In genomic region chr5:95654196-95654595, GRCh38 we compare ENCODE assay signal across 28 cellular contexts. TPM values are rescaled to one million over a fixed set of nuclear protein-coding genes. Genes with fewer than 3 reads are reported as not detected.
DNase-seq lines count a peak whose midpoint lies in the region; ATAC-seq, FAIRE-seq and TF ChIP-seq lines count a peak whose summit lies in the region.
"Had no signal": no experiment of that assay in that cellular context is flagged by ENCODE, and none has a peak within 500 bp of the region (broad histone marks: within the 10 kb centered on the region; RNA-seq: fewer than 3 reads in every experiment).

No MANE protein-coding gene starts in this region.

- DNase-seq in A549 (ENCODE audit: low read depth in 1 of 2, low spot score in 1 of 2), result no peak
- no peak for DNase-seq in K562 (ENCODE audit: extremely low read depth in 1 of 4, low spot score in 3 of 4)
- no peak for DNase-seq in kidney
- DNase-seq in immature natural killer cell, result no peak
- DNase-seq in activated naive CD4-positive, alpha-beta T cell (lab: John Stamatoyannopoulos, UW), result no peak
- no peak for DNase-seq in right atrium auricular region (ENCODE audit: low spot score)
- DNase-seq: 8988T; ACHN; BE2C; C1 segment of cervical spinal cord; CD4-positive, alpha-beta memory T cell; CD4-positive, CD25-positive, alpha-beta regulatory T cell; CD8-positive, alpha-beta memory T cell; COR-L47; DMS 273 treated with DMSO at 0.1 percent for 48 hours; DMS153; DMS79; DND-41; EL; GDM1 had no signal

- in situ Hi-C loops in K562 (cut with MboI), result no loop called here

- no peaks in the 10 kb centered on the region for H3K27me3 ChIP-seq in K562 (ENCODE audit: control insufficient read depth in 2 of 2, insufficient read depth in 2 of 2, low read length in 2 of 2)
- H3K27me3 ChIP-seq in right atrium auricular region, result no peaks in the 10 kb centered on the region
- H3K27me3 ChIP-seq: BE2C, BLaER1 had no signal

- H3K4me1 ChIP-seq in A549 (no peaks in the 10 kb centered on the region), K562 (replicated peaks in 1 of 2; ENCODE audit: control insufficient read depth in 2 of 2, insufficient read depth in 2 of 2, low read length in 2 of 2) (peaks cover 4 to 14% of the 10 kb centered on the region in 2 experiments; a peak in 3 of 5 replicates), kidney (ENCODE audit: control insufficient read depth in 1 of 2, insufficient read depth in 1 of 2, low read depth in 1 of 2, low read length in 2 of 2) (no peaks in the 10 kb centered on the region), right atrium auricular region (peaks cover 0 to 10% of the 10 kb centered on the region in 2 donors)

- POLR2A ChIA-PET in A549 (lab: Yijun Ruan, JAX), result no interaction called here
- POLR2A ChIA-PET in K562 (lab: Yijun Ruan, JAX), result interaction anchor here (0.6 to 1.5 kb wide), 4 partner anchors 7 to 119 kb away, joined by 3 to 6 read pairs (median 4); partner anchors contain the start of gene RFESD

- TF ChIP-seq CTCF in A549 (IDR thresholded peaks at IDR 0.05), result no peak
- no peak for TF ChIP-seq CTCF in K562 (IDR thresholded peaks at IDR 0.05 in 2 of 3, conservative IDR thresholded peaks at IDR 0.05 in 1 of 3; ENCODE audit: insufficient read depth in 2 of 3, low read depth in 1 of 3, low read length in 3 of 3)
- TF ChIP-seq CTCF in kidney (IDR thresholded peaks at IDR 0.05; ENCODE audit: borderline replicate concordance, extremely low read depth, insufficient read depth), result no peak
- no peak for TF ChIP-seq CTCF in right atrium auricular region (IDR thresholded peaks at IDR 0.05)

- H3K79me2 ChIP-seq in K562 (ENCODE audit: control insufficient read depth, insufficient read depth, low read length), result peaks cover 51% of the 10 kb centered on the region

- H3K27ac Mint-ChIP-seq in immature natural killer cell, result no peak overlapping the region
- H3K27ac Mint-ChIP-seq: CD14-positive monocyte; CD4-positive, alpha-beta memory T cell; CD4-positive, CD25-positive, alpha-beta regulatory T cell; CD8-positive, alpha-beta memory T cell had no signal

- H2AFZ ChIP-seq in K562 (ENCODE audit: low read depth, low read length), result no peak overlapping the region

- TF ChIP-seq EP300 in A549 (IDR thresholded peaks at IDR 0.05) (no peak), K562 (IDR thresholded peaks at IDR 0.05; ENCODE audit: low read length) (no peak)

- H3K4me1 Mint-ChIP-seq in immature natural killer cell, result no peaks in the 10 kb centered on the region
- H3K4me1 Mint-ChIP-seq: CD14-positive monocyte; CD8-positive, alpha-beta memory T cell had no signal

- no peaks in the 10 kb centered on the region for H4K20me1 ChIP-seq in K562 (replicated peaks; ENCODE audit: control insufficient read depth, insufficient read depth, low read length)
- H4K20me1 ChIP-seq: BLaER1 had no signal

- H3K9ac ChIP-seq in K562 (ENCODE audit: insufficient read depth in 1 of 2, low read depth in 2 of 2, low read length in 2 of 2), result no peak overlapping the region
- no peak overlapping the region for H3K9ac ChIP-seq in kidney (ENCODE audit: low read length in 2 of 2)
- H3K9ac ChIP-seq: BLaER1 had no signal

- no peak overlapping the region for H3K27ac ChIP-seq in A549
- no peak overlapping the region for H3K27ac ChIP-seq in K562 (ENCODE audit: extremely low read depth, low read depth, low read length)
- no peak overlapping the region for H3K27ac ChIP-seq in kidney (ENCODE audit: low read depth in 2 of 2, low read length in 2 of 2)
- no peak overlapping the region for H3K27ac ChIP-seq in right atrium auricular region

- TF ChIP-seq RAD21 in A549 (conservative IDR thresholded peaks at IDR 0.05 in 1 of 2, IDR thresholded peaks at IDR 0.05 in 1 of 2), result no peak
- no peak for TF ChIP-seq RAD21 in K562 (CRISPR knock-in tag; conservative IDR thresholded peaks at IDR 0.05 in 1 of 2, IDR thresholded peaks at IDR 0.05 in 1 of 2)

- CTCF ChIA-PET in A549 (lab: Yijun Ruan, JAX) (interaction anchor here (1.2 to 1.8 kb wide), 3 partner anchors 10 to 193 kb away, joined by 4 to 15 read pairs (median 5); no protein-coding TSS in a partner anchor), K562 (lab: Yijun Ruan, JAX; ENCODE audit: low intra/inter-chr PET ratio) (no interaction called here)

- H3K4me3 ChIP-seq in A549, result no peak overlapping the region
- H3K4me3 ChIP-seq in K562, result no peak overlapping the region
- H3K4me3 ChIP-seq in kidney (ENCODE audit: low read length in 2 of 2), result no peak overlapping the region
- H3K4me3 ChIP-seq in right atrium auricular region, result no peak overlapping the region
- H3K4me3 ChIP-seq: BLaER1, GM12878 had no signal

- H3K9me3 Mint-ChIP-seq in immature natural killer cell, result no peaks in the 10 kb centered on the region
- H3K9me3 Mint-ChIP-seq: CD14-positive monocyte; CD4-positive, alpha-beta memory T cell; CD4-positive, CD25-positive, alpha-beta regulatory T cell; CD8-positive, alpha-beta memory T cell had no signal

- H3K27me3 Mint-ChIP-seq in immature natural killer cell (ENCODE audit: low read depth in 3 of 3), result peaks cover 0 to under 1% (median 0%) of the 10 kb centered on the region in 3 donors
- H3K27me3 Mint-ChIP-seq: CD4-positive, alpha-beta memory T cell; CD4-positive, CD25-positive, alpha-beta regulatory T cell; CD8-positive, alpha-beta memory T cell had no signal

- no peak overlapping the region for H3K4me3 Mint-ChIP-seq in immature natural killer cell
- H3K4me3 Mint-ChIP-seq: CD14-positive monocyte; CD4-positive, alpha-beta memory T cell; CD4-positive, CD25-positive, alpha-beta regulatory T cell; CD8-positive, alpha-beta memory T cell had no signal

- intact Hi-C loops in K562 (cut with micrococcal nuclease) (no loop called here), kidney (cut with DNase I) (no loop called here)

- ATAC-seq in A549, result no peak
- no peak for ATAC-seq in K562
- ATAC-seq in HG03442 (IDR thresholded peaks at IDR 0.05; ENCODE audit: unreplicated experiment), result no peak
- ATAC-seq: GM12878 had no signal

- H3K36me3 Mint-ChIP-seq in immature natural killer cell, result peaks cover 7 to 13% (median 12%) of the 10 kb centered on the region in 3 donors
- H3K36me3 Mint-ChIP-seq: CD14-positive monocyte had no signal

- H3K4me2 ChIP-seq in A549, result no peak overlapping the region
- no peak overlapping the region for H3K4me2 ChIP-seq in K562 (ENCODE audit: insufficient read depth, low read length)

- BruUV-seq in K562 (replicated peaks; lab: Mats Ljungman, UMichigan), result no TSS peak

- no peak for TF ChIP-seq POLR2A in A549 (IDR thresholded peaks at IDR 0.05; ENCODE audit: low read length)
- no peak for TF ChIP-seq POLR2A in K562 (conservative IDR thresholded peaks at IDR 0.05)

- peaks cover 81% of the 10 kb centered on the region for H3K36me3 ChIP-seq in K562 (ENCODE audit: control insufficient read depth, insufficient read depth, low read length)
- H3K36me3 ChIP-seq in kidney (ENCODE audit: control insufficient read depth in 1 of 2, insufficient read depth in 2 of 2, low read length in 2 of 2), result no peaks in the 10 kb centered on the region
- no peaks in the 10 kb centered on the region for H3K36me3 ChIP-seq in right atrium auricular region
- H3K36me3 ChIP-seq: BE2C, BLaER1 had no signal

- H3K9me3 ChIP-seq in A549 (no peaks in the 10 kb centered on the region), K562 (replicated peaks; ENCODE audit: control insufficient read depth, insufficient read depth, low read depth, low read length) (no peaks in the 10 kb centered on the region), kidney (ENCODE audit: control insufficient read depth in 1 of 2, low read length in 2 of 2) (no peaks in the 10 kb centered on the region), right atrium auricular region (no peaks in the 10 kb centered on the region)
- H3K9me3 ChIP-seq: BE2C, BLaER1 had no signal

- no peak for FAIRE-seq in A549 (lab: Jason Lieb, UNC)
- FAIRE-seq in K562 (lab: Jason Lieb, UNC), result no peak
- FAIRE-seq in kidney (lab: Jason Lieb, UNC), result peak; percentile 11
- FAIRE-seq: GM12878, GM12892, GM18507 had no signal

- H3K9me1 ChIP-seq in K562 (ENCODE audit: control insufficient read depth, insufficient read depth, low read length), result no peaks in the 10 kb centered on the region

- 92% methylated on average over 3 of the region's 3 CpGs for WGBS in A549 (ENCODE audit: missing lambda C conversion rate)
- WGBS in K562 (ENCODE audit: insufficient coverage, low coverage, missing lambda C conversion rate), result 82% methylated on average over 3 of the region's 3 CpGs

RNA-seq across cellular contexts. Expression of gene RFESD, which starts 7.6 kb away (rescaled TPM):
- polyA plus RNA-seq in A549 (2011; rRNA removed) (4.8 and 5.4 TPM in 2 replicates), A549 (2017; fragmentation: RNase III; extraction: RNeasy Plus Mini Kit Qiagen cat#74134 plus additional on column Dnase treatment) (1.6 to 2.1 TPM (median 2.0 TPM) in 3 replicates), K562 (2011; rRNA removed) (106 and 218 TPM in 2 replicates), K562 (2014; fragmentation: Illumina TruSeq; extraction: Trizol) (120 and 129 TPM in 2 replicates), K562 (2014; fragmentation: Nextera tagmentation; extraction: Ambion mirVana) (100 to 1,000 TPM; 506 to 600 TPM), K562 (2014; rRNA removed) (102 and 125 TPM in 2 replicates), kidney (ENCODE audit: insufficient read depth, low read depth, low replicate concordance) (4.0 TPM), immature natural killer cell (1 to 10 TPM in 2 of 3 donors, under 1 TPM in 1; 0.98 to 9.3 (median 2.4) TPM)
- polyA plus RNA-seq in A549 (2012; cell fraction: cytosol; rRNA removed), result 0.96 and 1.0 TPM in 2 replicates
- 0.34 and 0.35 TPM in 2 replicates for polyA plus RNA-seq in A549 (2012; cell fraction: nucleus; rRNA removed)
- polyA minus RNA-seq in A549 (2011; rRNA and poly(A)+ RNA removed), result 0.97 and 1.8 TPM in 2 replicates
- total RNA-seq in K562 (2011; cell fraction: chromatin; rRNA removed; ENCODE audit: low replicate concordance), result 53.1 and 146 TPM in 2 replicates
- 30.5 and 38.8 TPM in 2 replicates for total RNA-seq in K562 (2011; cell fraction: nucleolus; rRNA removed)
- total RNA-seq in K562 (2011; cell fraction: nucleoplasm; rRNA removed), result 87.9 and 144 TPM in 2 replicates
- total RNA-seq in K562 (2014; rRNA removed) (59.6 and 62.3 TPM in 2 replicates), K562 (2014; rRNA removed; fragmentation: Illumina TruSeq; extraction: Trizol) (192 and 220 TPM in 2 replicates), K562 (2015; rRNA removed; fragmentation: Illumina TruSeq; extraction: Trizol) (128 and 140 TPM in 2 replicates), K562 (2021) (128 and 129 TPM in 2 replicates), kidney (2.6 TPM), right atrium auricular region (1 to 10 TPM; 1.9 to 2.5 TPM)
- polyA plus RNA-seq in K562 (2011; cell fraction: cytosol; rRNA removed), result 21.1 and 32.0 TPM in 2 replicates
- 44.8 and 55.3 TPM in 2 replicates for polyA plus RNA-seq in K562 (2011; cell fraction: nucleus; rRNA removed)
- 47.8 and 127 TPM in 2 replicates for polyA plus RNA-seq in K562 (2012)
- polyA minus RNA-seq in K562 (2011; rRNA and poly(A)+ RNA removed), result 78.8 and 104 TPM in 2 replicates
- 27.6 and 34.3 TPM in 2 replicates for polyA minus RNA-seq in K562 (2011; cell fraction: cytosol; rRNA and poly(A)+ RNA removed)
- 66.6 and 78.3 TPM in 2 replicates for polyA minus RNA-seq in K562 (2011; cell fraction: nucleus; rRNA and poly(A)+ RNA removed)

RNA-seq across cellular contexts. Expression of gene SPATA9, which starts 28.6 kb away (rescaled TPM):
- 0.15 and 0.16 TPM in 2 replicates for polyA plus RNA-seq in A549 (2011; rRNA removed)
- not detected in 2 replicates for polyA plus RNA-seq in A549 (2012; cell fraction: cytosol; rRNA removed)
- not detected in 2 replicates for polyA plus RNA-seq in A549 (2012; cell fraction: nucleus; rRNA removed)
- polyA plus RNA-seq in A549 (2017; fragmentation: RNase III; extraction: RNeasy Plus Mini Kit Qiagen cat#74134 plus additional on column Dnase treatment), result not detected in 3 replicates
- not detected in 2 replicates for polyA minus RNA-seq in A549 (2011; rRNA and poly(A)+ RNA removed)
- not detected in 2 replicates for total RNA-seq in K562 (2011; cell fraction: chromatin; rRNA removed; ENCODE audit: low replicate concordance)
- not detected in 2 replicates for total RNA-seq in K562 (2011; cell fraction: nucleolus; rRNA removed)
- not detected in 2 replicates for total RNA-seq in K562 (2011; cell fraction: nucleoplasm; rRNA removed)
- total RNA-seq in K562 (2014; rRNA removed), result 0.24 TPM in 1 of 2 replicates, not detected in the other
- total RNA-seq in K562 (2014; rRNA removed; fragmentation: Illumina TruSeq; extraction: Trizol), result not detected in 2 replicates
- 0.40 TPM in 1 of 2 replicates, not detected in the other for total RNA-seq in K562 (2015; rRNA removed; fragmentation: Illumina TruSeq; extraction: Trizol)
- total RNA-seq in K562 (2021), result 0.11 TPM in 1 of 2 replicates, not detected in the other
- polyA plus RNA-seq in K562 (2011; rRNA removed), result 0.28 and 0.38 TPM in 2 replicates
- polyA plus RNA-seq in K562 (2011; cell fraction: cytosol; rRNA removed), result 0.09 TPM in 1 of 2 replicates, not detected in the other
- 0.14 and 0.24 TPM in 2 replicates for polyA plus RNA-seq in K562 (2011; cell fraction: nucleus; rRNA removed)
- polyA plus RNA-seq in K562 (2012), result 1.6 and 1.8 TPM in 2 replicates
- polyA plus RNA-seq in K562 (2014; fragmentation: Illumina TruSeq; extraction: Trizol), result 0.16 TPM in 1 of 2 replicates, not detected in the other
- 1 to 10 TPM; 3.4 to 5.5 TPM for polyA plus RNA-seq in K562 (2014; fragmentation: Nextera tagmentation; extraction: Ambion mirVana)
- polyA plus RNA-seq in K562 (2014; rRNA removed), result 0.05 and 0.16 TPM in 2 replicates
- polyA minus RNA-seq in K562 (2011; rRNA and poly(A)+ RNA removed), result 0.18 TPM in 1 of 2 replicates, not detected in the other
- polyA minus RNA-seq in K562 (2011; cell fraction: cytosol; rRNA and poly(A)+ RNA removed), result not detected in 2 replicates
- polyA minus RNA-seq in K562 (2011; cell fraction: nucleus; rRNA and poly(A)+ RNA removed), result not detected in 2 replicates
- 1.0 TPM for total RNA-seq in kidney
- 1.1 TPM for polyA plus RNA-seq in kidney (ENCODE audit: insufficient read depth, low read depth, low replicate concordance)
- polyA plus RNA-seq in immature natural killer cell, result 1 to 10 TPM in 2 of 3 donors, not detected in 1; 1.4 to 1.6 TPM
- under 1 TPM in 1 of 2 donors, not detected in 1; 0.30 TPM for total RNA-seq in right atrium auricular region
- total RNA-seq: A673; CD4-positive, alpha-beta memory T cell; CD4-positive, CD25-positive, alpha-beta regulatory T cell; CD8-positive, alpha-beta memory T cell; G401 had no signal
- polyA plus RNA-seq: CD14-positive monocyte; CD8-positive, alpha-beta memory T cell had no signal

RNA-seq across cellular contexts. Expression of gene GPR150, which starts 34.3 kb away (rescaled TPM):
- polyA plus RNA-seq in A549 (2011; rRNA removed), result 0.13 and 0.15 TPM in 2 replicates
- polyA plus RNA-seq in A549 (2012; cell fraction: cytosol; rRNA removed), result 0.12 and 0.14 TPM in 2 replicates
- polyA plus RNA-seq in A549 (2012; cell fraction: nucleus; rRNA removed), result 0.26 and 0.29 TPM in 2 replicates
- 0.05 to 0.13 TPM in 2 of 3 replicates, not detected in the other for polyA plus RNA-seq in A549 (2017; fragmentation: RNase III; extraction: RNeasy Plus Mini Kit Qiagen cat#74134 plus additional on column Dnase treatment)
- 0.08 TPM in 1 of 2 replicates, not detected in the other for polyA minus RNA-seq in A549 (2011; rRNA and poly(A)+ RNA removed)
- not detected in 2 replicates for total RNA-seq in K562 (2011; cell fraction: chromatin; rRNA removed; ENCODE audit: low replicate concordance)
- not detected in 2 replicates for total RNA-seq in K562 (2011; cell fraction: nucleolus; rRNA removed)
- total RNA-seq in K562 (2011; cell fraction: nucleoplasm; rRNA removed), result not detected in 2 replicates
- not detected in 2 replicates for total RNA-seq in K562 (2014; rRNA removed)
- total RNA-seq in K562 (2014; rRNA removed; fragmentation: Illumina TruSeq; extraction: Trizol), result not detected in 2 replicates
- not detected in 2 replicates for total RNA-seq in K562 (2015; rRNA removed; fragmentation: Illumina TruSeq; extraction: Trizol)
- not detected in 2 replicates for total RNA-seq in K562 (2021)
- not detected in 2 replicates for polyA plus RNA-seq in K562 (2011; rRNA removed)
- polyA plus RNA-seq in K562 (2011; cell fraction: cytosol; rRNA removed), result not detected in 2 replicates
- polyA plus RNA-seq in K562 (2011; cell fraction: nucleus; rRNA removed), result not detected in 2 replicates
- polyA plus RNA-seq in K562 (2012), result not detected in 2 replicates
- not detected in 2 replicates for polyA plus RNA-seq in K562 (2014; fragmentation: Illumina TruSeq; extraction: Trizol)
- polyA plus RNA-seq in K562 (2014; fragmentation: Nextera tagmentation; extraction: Ambion mirVana), result not detected
- polyA plus RNA-seq in K562 (2014; rRNA removed), result not detected in 2 replicates
- polyA minus RNA-seq in K562 (2011; rRNA and poly(A)+ RNA removed), result not detected in 2 replicates
- not detected in 2 replicates for polyA minus RNA-seq in K562 (2011; cell fraction: cytosol; rRNA and poly(A)+ RNA removed)
- not detected in 2 replicates for polyA minus RNA-seq in K562 (2011; cell fraction: nucleus; rRNA and poly(A)+ RNA removed)
- total RNA-seq in kidney, result 0.16 TPM
- polyA plus RNA-seq in kidney (ENCODE audit: insufficient read depth, low read depth, low replicate concordance), result 0.19 TPM
- polyA plus RNA-seq in immature natural killer cell, result 1 to 10 TPM in 2 of 3 donors, under 1 TPM in 1; 0.94 to 1.9 (median 1.2) TPM
- total RNA-seq in right atrium auricular region, result not detected
- total RNA-seq: G401 had no signal
- polyA plus RNA-seq: CD14-positive monocyte had no signal

Comparison
In these comparisons a context has a peak if more than half of its experiments do, and no peak if none do; other contexts are left out.
1. Of the 35 proteins assayed by ChIP-seq in both K562 and A549: peak only in K562: none; only in A549: MAFK; in both: none; in neither: 34.